ENCODE assay signal across 7 cellular contexts in the genomic region with DNA sequence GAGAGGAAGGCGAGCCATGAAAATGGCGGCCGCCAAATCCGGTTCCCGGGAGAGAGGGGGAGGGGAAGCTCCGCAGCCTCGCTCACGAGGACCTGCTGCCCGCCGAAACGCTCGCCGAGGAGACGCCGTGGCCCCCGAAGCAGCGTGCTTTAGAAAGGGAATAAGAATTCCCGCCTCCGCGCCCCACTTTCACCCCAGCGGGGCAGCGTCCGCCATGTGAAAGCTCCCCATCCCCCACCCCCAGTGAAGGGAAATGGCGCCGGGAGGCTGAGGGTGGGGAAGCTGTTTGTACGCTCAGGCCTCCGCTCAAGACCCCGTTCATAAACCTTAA. TPM values are rescaled to one million over a fixed set of nuclear protein-coding genes. Genes with fewer than 3 reads are reported as not detected.
DNase-seq lines count a peak whose midpoint lies in the region; ATAC-seq and TF ChIP-seq lines count a peak whose summit lies in the region.

No MANE protein-coding gene starts in this region.

- no peaks in the 10 kb centered on the region for H3K9me3 Mint-ChIP-seq in activated naive CD8-positive, alpha-beta T cell (ENCODE audit: low read depth)
- no peaks in the 10 kb centered on the region for H3K9me3 Mint-ChIP-seq in progenitor cell of endocrine pancreas (ENCODE audit: low read depth)

- peak overlapping the region; percentile 99 for H2AK9ac ChIP-seq in IMR-90 (replicated peaks; ENCODE audit: low read depth, low read length, poor library complexity)

- peak overlapping the region; percentile 98 for H3K4ac ChIP-seq in IMR-90 (ENCODE audit: low read depth, low read length)

- 0 out of 2 replicates have a peak, but pooled peaks cover 2% of the 10 kb centered on the region for H3K4me1 ChIP-seq in IMR-90 (ENCODE audit: control insufficient read depth, insufficient read depth, low read length)
- peaks cover 24 to 40% of the 10 kb centered on the region in 2 experiments for H3K4me1 ChIP-seq in SK-N-SH (ENCODE audit: control insufficient read depth in 1 of 2, insufficient read depth in 2 of 2, low read depth in 1 of 2, low read length in 1 of 2)

- peak overlapping the region; percentile 99 for H2AK5ac ChIP-seq in IMR-90 (ENCODE audit: low read depth, low read length)

- H3K23ac ChIP-seq in IMR-90 (ENCODE audit: low read depth, low read length): peak overlapping the region; percentile 99

- H3K27ac Mint-ChIP-seq in activated naive CD8-positive, alpha-beta T cell: peak overlapping the region; percentile 100
- H3K27ac Mint-ChIP-seq in progenitor cell of endocrine pancreas: peak overlapping the region; percentile 100

- POLR2A ChIA-PET in IMR-90 (lab: Charles Lee; ENCODE audit: unreplicated experiment) (interaction anchor here (0.7 to 0.9 kb wide), 2 partner anchors 11 to 190 kb away, joined by 3 read pairs; no protein-coding TSS in a partner anchor), SK-N-SH (lab: Yijun Ruan, JAX) (interaction anchor here (0.6 to 5.7 kb wide), 21 partner anchors 8 to 337 kb away, joined by 3 to 51 read pairs (median 5); a partner anchor contains a TSS)

- peaks cover 82% of the 10 kb centered on the region for H4K20me1 ChIP-seq in IMR-90 (ENCODE audit: insufficient read depth, low read length)
- H4K20me1 ChIP-seq in SK-N-SH (ENCODE audit: insufficient read depth): peaks cover 78% of the 10 kb centered on the region

- peaks cover 49% of the 10 kb centered on the region for H3F3A ChIP-seq in SK-N-SH (replicated peaks; ENCODE audit: insufficient read depth)

- no peaks in the 10 kb centered on the region for H3K9me1 ChIP-seq in IMR-90 (ENCODE audit: insufficient read depth, low read length)

- H3K79me1 ChIP-seq in IMR-90 (ENCODE audit: low read depth in 1 of 2, low read length in 2 of 2): 0 out of 4 replicates have a peak, but pooled peaks cover 0 to 2% of the 10 kb centered on the region in 2 experiments

- H3K4me1 Mint-ChIP-seq in activated naive CD8-positive, alpha-beta T cell (ENCODE audit: low read depth): peaks cover 47% of the 10 kb centered on the region
- peaks cover 47% of the 10 kb centered on the region for H3K4me1 Mint-ChIP-seq in progenitor cell of endocrine pancreas (ENCODE audit: low read depth)

- H3K36me3 ChIP-seq in IMR-90 (ENCODE audit: control insufficient read depth, insufficient read depth, low read length) (peaks cover 18% of the 10 kb centered on the region), SK-N-SH (replicated peaks in 1 of 2; ENCODE audit: control insufficient read depth in 1 of 2, insufficient read depth in 2 of 2, low read length in 1 of 2) (peaks cover 62 to 64% of the 10 kb centered on the region in 2 experiments)

- no TSS peak for BruUV-seq in IMR-90 (replicated peaks; lab: Mats Ljungman, UMichigan)

- peak overlapping the region; percentile 66 for H4K5ac ChIP-seq in IMR-90 (ENCODE audit: low read depth, low read length)

- TF ChIP-seq POLR2A in IMR-90 (IDR thresholded peaks at IDR 0.05; ENCODE audit: low read depth, low read length): no peak

- peaks cover 49% of the 10 kb centered on the region for H3K36me3 Mint-ChIP-seq in activated naive CD8-positive, alpha-beta T cell
- H3K36me3 Mint-ChIP-seq in progenitor cell of endocrine pancreas (ENCODE audit: insufficient read depth): peaks cover 52% of the 10 kb centered on the region

- H3K9ac ChIP-seq in IMR-90 (ENCODE audit: low read depth, low read length) (peak overlapping the region; percentile 97), SK-N-SH (peak overlapping the region; percentile 99)

- no peaks in the 10 kb centered on the region for H3K9me2 ChIP-seq in SK-N-SH

- H3K79me2 ChIP-seq in SK-N-SH (ENCODE audit: insufficient read depth): peaks cover 89% of the 10 kb centered on the region

- H3K27ac ChIP-seq in IMR-90 (ENCODE audit: insufficient read depth, low read length) (peak overlapping the region; percentile 94), SK-N-SH (ENCODE audit: low read depth in 2 of 2, low read length in 1 of 2) (peak overlapping the region; percentile 99 to 100)

- peak; percentile 57 for DNase-seq in GM13976 (ENCODE audit: low spot score)
- DNase-seq in IMR-90: no peak
- peak; percentile 71 for DNase-seq in SK-N-SH
- peak; percentile 86 for DNase-seq in cardiac septum (ENCODE audit: low spot score)
- peak; percentile 49 for DNase-seq in progenitor cell of endocrine pancreas (ENCODE audit: low spot score, unreplicated experiment)
- DNase-seq in ureter (ENCODE audit: low spot score): peak; percentile 79

- H2BK120ac ChIP-seq in IMR-90 (ENCODE audit: low read depth, low read length): peak overlapping the region; percentile 32; the same call in 1 of the 2 replicates

- in situ Hi-C loops in GM13976 (cut with MboI; ENCODE audit: low sequenced_read_pairs, unreplicated experiment) (loop anchor here (10.0 kb wide), 1 partner anchor 165 kb away; no protein-coding TSS in a partner anchor), IMR-90 (cut with MboI; ENCODE audit: low sequenced_read_pairs) (loop anchor here (10.0 to 25.0 kb wide), 3 partner anchors 345 to 662 kb away; a partner anchor contains a TSS)

- TF ChIP-seq EP300 in SK-N-SH (IDR thresholded peaks at IDR 0.05; ENCODE audit: borderline replicate concordance in 1 of 2, low read depth in 1 of 2, low read length in 1 of 2): no peak

- H3K4me3 ChIP-seq in IMR-90 (ENCODE audit: insufficient read depth, low read depth, low read length) (peak overlapping the region; percentile 81), SK-N-SH (ENCODE audit: low read depth in 2 of 2, low read length in 1 of 2) (peak overlapping the region; percentile 100)

- ATAC-seq in IMR-90 (ENCODE audit: low read depth): peak; percentile 22; the same call in 1 of the 2 replicates

- CTCF ChIA-PET in IMR-90 (lab: Yijun Ruan, JAX) (no interaction called here), SK-N-SH (lab: Yijun Ruan, JAX) (interaction anchor here (0.8 to 11.3 kb wide), 10 partner anchors 9 to 468 kb away, joined by 3 to 260 read pairs (median 6); a partner anchor contains a TSS)

- H3K27me3 ChIP-seq in IMR-90 (ENCODE audit: control insufficient read depth, insufficient read depth, low read length): no peaks in the 10 kb centered on the region
- H3K27me3 ChIP-seq in SK-N-SH (ENCODE audit: insufficient read depth): no peaks in the 10 kb centered on the region

- dilution Hi-C loops in IMR-90 (cut with HindIII; ENCODE audit: low sequenced_read_pairs, unreplicated experiment): no loop called here

- peak overlapping the region; percentile 48 for H3K18ac ChIP-seq in IMR-90 (ENCODE audit: low read depth, low read length)

- no peak for TF ChIP-seq RAD21 in IMR-90 (IDR thresholded peaks at IDR 0.05; ENCODE audit: low read length)
- no peak for TF ChIP-seq RAD21 in SK-N-SH (IDR thresholded peaks at IDR 0.05; ENCODE audit: low read length)

- H3K4me2 ChIP-seq in IMR-90 (ENCODE audit: low read depth, low read length): peak overlapping the region; percentile 6; the same call in 1 of the 2 replicates
- H3K4me2 ChIP-seq in SK-N-SH: peak overlapping the region; percentile 83

- H2BK20ac ChIP-seq in IMR-90 (ENCODE audit: low read depth, low read length): no peak overlapping the region

- peak overlapping the region; percentile 93 for H2BK5ac ChIP-seq in IMR-90 (ENCODE audit: low read depth, low read length, poor library complexity, severe bottlenecking)

- peak overlapping the region; percentile 52 to 90; a peak in 3 of 4 replicates for H4K8ac ChIP-seq in IMR-90 (ENCODE audit: low read depth in 2 of 2, low read length in 2 of 2)

- 0% methylated on average over 3 of the region's 28 CpGs; no CpG with 5 or more reads in 1 of the 2 experiments for WGBS in IMR-90 (ENCODE audit: extremely low coverage in 2 of 2, insufficient read length in 1 of 2), 2 experiments
- WGBS in SK-N-SH (ENCODE audit: low lambda C conversion rate): under 1% methylated on average over 16 of the region's 28 CpGs

- peak overlapping the region; percentile 99 for H3K14ac ChIP-seq in IMR-90 (replicated peaks; ENCODE audit: low read depth, low read length)

- H2BK15ac ChIP-seq in IMR-90 (ENCODE audit: low read depth, low read length): no peak overlapping the region

- H3K9me3 ChIP-seq in IMR-90 (ENCODE audit: control insufficient read depth, insufficient read depth, low read length): no peaks in the 10 kb centered on the region
- no peaks in the 10 kb centered on the region for H3K9me3 ChIP-seq in SK-N-SH

- H3K56ac ChIP-seq in IMR-90 (ENCODE audit: extremely low read depth, insufficient read depth, low read length): peak overlapping the region; percentile 98

- H4K91ac ChIP-seq in IMR-90 (ENCODE audit: insufficient read depth, low read depth, low read length): peak overlapping the region; percentile 95

- peak overlapping the region; percentile 99 for H3K4me3 Mint-ChIP-seq in activated naive CD8-positive, alpha-beta T cell
- H3K4me3 Mint-ChIP-seq in progenitor cell of endocrine pancreas (ENCODE audit: low read depth): peak overlapping the region; percentile 100

- intact Hi-C loops in IMR-90 (cut with micrococcal nuclease): loop anchor here (2.0 to 10.0 kb wide), 6 partner anchors 157 to 1967 kb away; no protein-coding TSS in a partner anchor
- intact Hi-C loops in cardiac septum (cut with DNase I): loop anchor here (5.0 to 10.0 kb wide), 2 partner anchors 662 to 905 kb away; a partner anchor contains a TSS

- no peak for TF ChIP-seq CTCF in GM13976 (IDR thresholded peaks at IDR 0.05; ENCODE audit: borderline replicate concordance, control extremely low read depth, extremely low read depth, insufficient read depth, missing control alignments)
- no peak for TF ChIP-seq CTCF in IMR-90 (conservative IDR thresholded peaks at IDR 0.05; ENCODE audit: low read depth, low read length)
- no peak for TF ChIP-seq CTCF in SK-N-SH (IDR thresholded peaks at IDR 0.05)
- TF ChIP-seq CTCF in progenitor cell of endocrine pancreas (IDR thresholded peaks at IDR 0.05; ENCODE audit: unreplicated experiment): no peak

- H2AFZ ChIP-seq in IMR-90 (replicated peaks; ENCODE audit: low read length, poor library complexity) (peak overlapping the region; percentile 93), SK-N-SH (ENCODE audit: low read depth) (no peak overlapping the region)

- H3K27me3 Mint-ChIP-seq in activated naive CD8-positive, alpha-beta T cell: no peaks in the 10 kb centered on the region
- no peaks in the 10 kb centered on the region for H3K27me3 Mint-ChIP-seq in progenitor cell of endocrine pancreas

RNA-seq across cellular contexts. Expression of a gene that starts 0.5 kb away (rescaled TPM):
- 49.3 and 118 TPM in 2 replicates for total RNA-seq in IMR-90 (2012; rRNA removed)
- 417 and 515 TPM in 2 replicates for polyA plus RNA-seq in IMR-90 (2012; rRNA removed)
- polyA plus RNA-seq in IMR-90 (2012; cell fraction: cytosol; rRNA removed): 51.3 and 57.4 TPM in 2 replicates
- polyA plus RNA-seq in IMR-90 (2012; cell fraction: nucleus; rRNA removed; ENCODE audit: low replicate concordance): 46.0 and 266 TPM in 2 replicates
- polyA plus RNA-seq in SK-N-SH (2012; rRNA removed): 459 and 483 TPM in 2 replicates
- polyA plus RNA-seq in SK-N-SH (2012; cell fraction: cytosol; rRNA removed): 594 and 844 TPM in 2 replicates
- polyA plus RNA-seq in SK-N-SH (2012; cell fraction: nucleus; rRNA removed): 318 and 483 TPM in 2 replicates
- total RNA-seq in cardiac septum: 353 TPM
- total RNA-seq in progenitor cell of endocrine pancreas: 950 and 984 TPM in 2 replicates
- total RNA-seq in ureter: 409 TPM

RNA-seq across cellular contexts. Expression of a gene that starts 1.5 kb away (rescaled TPM):
- 38.2 and 85.0 TPM in 2 replicates for total RNA-seq in IMR-90 (2012; rRNA removed)
- 65.6 and 76.5 TPM in 2 replicates for polyA plus RNA-seq in IMR-90 (2012; rRNA removed)
- 7.2 and 7.8 TPM in 2 replicates for polyA plus RNA-seq in IMR-90 (2012; cell fraction: cytosol; rRNA removed)
- polyA plus RNA-seq in IMR-90 (2012; cell fraction: nucleus; rRNA removed; ENCODE audit: low replicate concordance): 41.4 and 59.8 TPM in 2 replicates
- polyA plus RNA-seq in SK-N-SH (2012; rRNA removed): 97.0 and 119 TPM in 2 replicates
- 154 and 237 TPM in 2 replicates for polyA plus RNA-seq in SK-N-SH (2012; cell fraction: cytosol; rRNA removed)
- 109 and 121 TPM in 2 replicates for polyA plus RNA-seq in SK-N-SH (2012; cell fraction: nucleus; rRNA removed)
- 66.8 TPM for total RNA-seq in cardiac septum
- 221 and 222 TPM in 2 replicates for total RNA-seq in progenitor cell of endocrine pancreas
- total RNA-seq in ureter: 87.0 TPM

RNA-seq across cellular contexts. Expression of a gene that starts 48.1 kb away (rescaled TPM):
- 37.8 and 43.2 TPM in 2 replicates for total RNA-seq in IMR-90 (2012; rRNA removed)
- polyA plus RNA-seq in IMR-90 (2012; rRNA removed): 22.8 and 28.0 TPM in 2 replicates
- polyA plus RNA-seq in IMR-90 (2012; cell fraction: cytosol; rRNA removed): 9.0 and 13.0 TPM in 2 replicates
- polyA plus RNA-seq in IMR-90 (2012; cell fraction: nucleus; rRNA removed; ENCODE audit: low replicate concordance): 5.1 and 19.4 TPM in 2 replicates
- 36.1 and 50.8 TPM in 2 replicates for polyA plus RNA-seq in SK-N-SH (2012; rRNA removed)
- polyA plus RNA-seq in SK-N-SH (2012; cell fraction: cytosol; rRNA removed): 50.3 and 55.0 TPM in 2 replicates
- 20.3 and 41.3 TPM in 2 replicates for polyA plus RNA-seq in SK-N-SH (2012; cell fraction: nucleus; rRNA removed)
- total RNA-seq in cardiac septum: 0.57 TPM
- total RNA-seq in progenitor cell of endocrine pancreas: 25.5 and 28.0 TPM in 2 replicates
- 6.3 TPM for total RNA-seq in ureter
